Comparison of ENCODE assay signal across 24 cellular contexts in genomic region chr6:55943329-55943728, GRCh38.
DNase-seq lines count a peak whose midpoint lies in the region; ATAC-seq and TF ChIP-seq lines count a peak whose summit lies in the region.
"Had no signal": no experiment of that assay in that cellular context is flagged by ENCODE, and none has a peak within 500 bp of the region (broad histone marks: within the 10 kb centered on the region; RNA-seq: fewer than 3 reads in every experiment).

No MANE protein-coding gene starts in this region.

- no peak overlapping the region for H3K4me3 ChIP-seq in AG04449 (ENCODE audit: low read depth, low read length)
- H3K4me3 ChIP-seq: adrenal gland, GM12878, GM23338, vagina had no signal

- no peak for TF ChIP-seq CTCF in AG04449 (IDR thresholded peaks at IDR 0.05; ENCODE audit: insufficient read depth, low read length, missing control alignments)

- CTCF ChIA-PET in AG04449 (lab: Yijun Ruan, JAX), result no interaction called here

- POLR2A ChIA-PET in AG04449 (lab: Yijun Ruan, JAX), result no interaction called here

- no peak for TF ChIP-seq POLR2A in erythroblast (IDR thresholded peaks at IDR 0.05; ENCODE audit: low read length)

- no peak for ATAC-seq in HG02840 (IDR thresholded peaks at IDR 0.05; ENCODE audit: low FRiP score, unreplicated experiment)
- ATAC-seq: esophagus mucosa; GM12878; GM23338; sciatic nerve; stimulated activated effector memory CD8-positive, alpha-beta T cell treated with anti-CD3 and anti-CD28 coated beads, Interleukin-12 subunit alpha, Interleukin-12 subunit beta, amount 100 ng/mL, for 72 hours; WTC11 had no signal

- DNase-seq in AG04449 (ENCODE audit: low read depth, low spot score) (peak; percentile 21), M059J (ENCODE audit: low read depth) (peak; percentile 64), dedifferentiated amniotic fluid mesenchymal stem cell (ENCODE audit: extremely low spot score) (peak; percentile 49), kidney glomerular epithelial cell (lab: John Stamatoyannopoulos, UW) (peak; percentile 66), T-helper 9 cell (no peak), erythroblast (lab: John Stamatoyannopoulos, UW) (no peak), HK-2 (ENCODE audit: unreplicated experiment) (no peak)
- DNase-seq: activated CD4-positive, alpha-beta memory T cell treated with anti-CD3 and anti-CD28 coated beads for 36 hours; activated gamma-delta T cell treated with Interleukin-2 at 50 U/mL for 16 hours; activated T-cell treated with anti-CD3 and anti-CD28 coated beads for 4 hours; adrenal gland; CD4-positive, alpha-beta T cell; DMS 273 treated with DMSO at 0.1 percent for 48 hours; NCI-H1092; NCI-H2029; NCI-H345 had no signal

Comparison
In these comparisons a context has a peak if more than half of its experiments do, and no peak if none do; other contexts are left out.
1. DNase-seq: peak in AG04449 (single experiment), M059J (single experiment), dedifferentiated amniotic fluid mesenchymal stem cell (single experiment) and kidney glomerular epithelial cell (single experiment); none in T-helper 9 cell (single experiment), erythroblast (0 of 2) and HK-2 (single experiment).